Comparison of ENCODE assay signal across 10 cellular contexts in genomic region chr1:57422271-57423134, GRCh38. TPM values are rescaled to one million over a fixed set of nuclear protein-coding genes. Genes with fewer than 3 reads are reported as not detected.
DNase-seq lines count a peak whose midpoint lies in the region; ATAC-seq and TF ChIP-seq lines count a peak whose summit lies in the region.
"Had no signal": no experiment of that assay in that cellular context is flagged by ENCODE, and none has a peak within 500 bp of the region (broad histone marks: within the 10 kb centered on the region; RNA-seq: fewer than 3 reads in every experiment).

No MANE protein-coding gene starts in this region.

- 1% methylated on average over 17 of the region's 66 CpGs; no CpG with 5 or more reads in 1 of the 2 experiments for WGBS in IMR-90 (ENCODE audit: extremely low coverage in 2 of 2, insufficient read length in 1 of 2), 2 experiments
- no CpG with 5 or more reads among the region's 66 CpGs for WGBS in mesendoderm (ENCODE audit: extremely low coverage, insufficient coverage, low lambda C conversion rate)
- 1 to 2% methylated on average over 23 to 44 of the region's 66 CpGs for WGBS in thyroid gland, 2 donors

- H2BK120ac ChIP-seq in IMR-90 (ENCODE audit: low read depth, low read length) (no peak overlapping the region), mesendoderm (ENCODE audit: low read depth, low read length) (peak overlapping the region; percentile 67)

- H2AK9ac ChIP-seq in IMR-90 (replicated peaks; ENCODE audit: low read depth, low read length, poor library complexity): peak overlapping the region; percentile 33

- H3K36me3 ChIP-seq in IMR-90 (ENCODE audit: control insufficient read depth, insufficient read depth, low read length) (no peaks in the 10 kb centered on the region), mesendoderm (ENCODE audit: control insufficient read depth, insufficient read depth, low read length) (no peaks in the 10 kb centered on the region), thyroid gland (no peaks in the 10 kb centered on the region)

- H3K4me2 ChIP-seq in IMR-90 (ENCODE audit: low read depth, low read length) (peak overlapping the region; percentile 72), mesendoderm (ENCODE audit: low read length) (peak overlapping the region; percentile 68)

- TF ChIP-seq CTCF in AG04449 (IDR thresholded peaks at IDR 0.05; ENCODE audit: insufficient read depth, low read length, missing control alignments) (no peak), IMR-90 (conservative IDR thresholded peaks at IDR 0.05; ENCODE audit: low read depth, low read length) (peak; percentile 21; the same call in 1 of the 2 replicates), coronary artery (IDR thresholded peaks at IDR 0.05) (no peak), thyroid gland (IDR thresholded peaks at IDR 0.05) (no peak)

- in situ Hi-C loops in IMR-90 (cut with MboI; ENCODE audit: low sequenced_read_pairs): no loop called here

- no peak overlapping the region; the same call in 1 of the 2 replicates for H3K14ac ChIP-seq in IMR-90 (replicated peaks; ENCODE audit: low read depth, low read length)

- H3K4ac ChIP-seq in IMR-90 (ENCODE audit: low read depth, low read length): no peak overlapping the region
- peak overlapping the region; percentile 95 for H3K4ac ChIP-seq in mesendoderm (ENCODE audit: low read depth, low read length)

- H3K4me3 ChIP-seq in AG04449 (ENCODE audit: low read depth, low read length): peak overlapping the region; percentile 39
- peak overlapping the region; percentile 54 for H3K4me3 ChIP-seq in IMR-90 (ENCODE audit: insufficient read depth, low read depth, low read length)
- peak overlapping the region; percentile 67 for H3K4me3 ChIP-seq in coronary artery
- peak overlapping the region; percentile 83 for H3K4me3 ChIP-seq in mesendoderm (ENCODE audit: low read length)
- no peak overlapping the region for H3K4me3 ChIP-seq in thyroid gland (replicated peaks in 1 of 3)

- H3K9me1 ChIP-seq in IMR-90 (ENCODE audit: insufficient read depth, low read length): no peaks in the 10 kb centered on the region

- TF ChIP-seq POLR2A in IMR-90 (IDR thresholded peaks at IDR 0.05; ENCODE audit: low read depth, low read length) (no peak), thyroid gland (IDR thresholded peaks at IDR 0.05) (no peak)

- H3K79me2 ChIP-seq in mesendoderm (ENCODE audit: control insufficient read depth, insufficient read depth, low read length): peaks cover 27% of the 10 kb centered on the region

- no peak overlapping the region; a peak in 1 of 4 replicates for H4K8ac ChIP-seq in IMR-90 (ENCODE audit: low read depth in 2 of 2, low read length in 2 of 2)
- H4K8ac ChIP-seq in mesendoderm (ENCODE audit: low read depth, low read length): peak overlapping the region; percentile 3

- H4K5ac ChIP-seq in IMR-90 (ENCODE audit: low read depth, low read length) (no peak overlapping the region), mesendoderm (ENCODE audit: low read length) (no peak overlapping the region)

- H3K56ac ChIP-seq in IMR-90 (ENCODE audit: extremely low read depth, insufficient read depth, low read length) (no peak overlapping the region), mesendoderm (ENCODE audit: low read length) (peak overlapping the region; percentile 98)

- H3K9ac ChIP-seq in IMR-90 (ENCODE audit: low read depth, low read length): peak overlapping the region; percentile 30
- H3K9ac ChIP-seq in mesendoderm (ENCODE audit: low read length): peak overlapping the region; percentile 96

- H3K9me3 ChIP-seq in IMR-90 (ENCODE audit: control insufficient read depth, insufficient read depth, low read length) (no peaks in the 10 kb centered on the region), thyroid gland (no peaks in the 10 kb centered on the region)

- no peak for DNase-seq in AG04449 (ENCODE audit: low read depth, low spot score)
- DNase-seq in IMR-90: peak; percentile 34
- DNase-seq in coronary artery (ENCODE audit: low spot score): no peak
- peak; percentile 86 for DNase-seq in mesendoderm
- no peak for DNase-seq in stimulated activated naive CD8-positive, alpha-beta T cell treated with anti-CD3 and anti-CD28 coated beads, Interleukin-15, Interleukin-2, amounts not matched to agents 100 U/mL and 50 U/mL, for 24 hours
- DNase-seq in stimulated activated CD8-positive, alpha-beta memory T cell treated with anti-CD3 and anti-CD28 coated beads, Interleukin-4, amount 100 ng/mL, for 48 hours: no peak
- DNase-seq in thyroid gland: no peak

- POLR2A ChIA-PET in AG04449 (lab: Yijun Ruan, JAX) (no interaction called here), IMR-90 (lab: Charles Lee; ENCODE audit: unreplicated experiment) (interaction anchor here (0.7 kb wide), 1 partner anchor 186 kb away, joined by 3 read pairs; no protein-coding TSS in a partner anchor)

- H4K20me1 ChIP-seq in IMR-90 (ENCODE audit: insufficient read depth, low read length): no peaks in the 10 kb centered on the region

- H4K91ac ChIP-seq in IMR-90 (ENCODE audit: insufficient read depth, low read depth, low read length): no peak overlapping the region

- dilution Hi-C loops in IMR-90 (cut with HindIII; ENCODE audit: low sequenced_read_pairs, unreplicated experiment): no loop called here

- H2AFZ ChIP-seq in IMR-90 (replicated peaks; ENCODE audit: low read length, poor library complexity): peak overlapping the region; percentile 88

- no peak overlapping the region for H2AK5ac ChIP-seq in IMR-90 (ENCODE audit: low read depth, low read length)
- H2AK5ac ChIP-seq in mesendoderm (ENCODE audit: low read length): no peak overlapping the region

- H3K4me1 ChIP-seq in IMR-90 (ENCODE audit: control insufficient read depth, insufficient read depth, low read length) (no peaks in the 10 kb centered on the region), mesendoderm (ENCODE audit: control insufficient read depth, low read depth, low read length) (peaks cover 16% of the 10 kb centered on the region), thyroid gland (peaks cover 10 to 18% of the 10 kb centered on the region in 2 donors)

- TF ChIP-seq RAD21 in IMR-90 (IDR thresholded peaks at IDR 0.05; ENCODE audit: low read length): peak; percentile 13; the same call in 1 of the 2 replicates

- intact Hi-C loops in IMR-90 (cut with micrococcal nuclease) (loop anchor here (1.0 to 10.0 kb wide), 5 partner anchors 210 to 1122 kb away; partner anchors contain the start of gene OMA1), thyroid gland (cut with DNase I) (no loop called here)

- H2BK5ac ChIP-seq in IMR-90 (ENCODE audit: low read depth, low read length, poor library complexity, severe bottlenecking) (no peak overlapping the region), mesendoderm (ENCODE audit: low read length) (peak overlapping the region; percentile 95)

- ATAC-seq in IMR-90 (ENCODE audit: low read depth) (peak; percentile 43), GM19035 (IDR thresholded peaks at IDR 0.05; ENCODE audit: unreplicated experiment) (no peak)
- no peak for ATAC-seq in stimulated activated naive CD8-positive, alpha-beta T cell treated with anti-CD3 and anti-CD28 coated beads, Interleukin-15, Interleukin-2, amounts not matched to agents 100 U/mL and 50 U/mL, for 24 hours

- 0 out of 2 replicates have a peak overlapping the region, but pooled peaks have one; percentile 26 for H3K23ac ChIP-seq in IMR-90 (ENCODE audit: low read depth, low read length)
- peak overlapping the region; percentile 74 for H3K23ac ChIP-seq in mesendoderm (ENCODE audit: low read length)

- BruUV-seq in IMR-90 (replicated peaks; lab: Mats Ljungman, UMichigan): no TSS peak

- H3K27ac ChIP-seq in IMR-90 (ENCODE audit: insufficient read depth, low read length) (peak overlapping the region; percentile 23; the same call in 1 of the 2 replicates), coronary artery (no peak overlapping the region), mesendoderm (ENCODE audit: low read depth, low read length) (peak overlapping the region; percentile 95), thyroid gland (no peak overlapping the region)

- no peaks in the 10 kb centered on the region for H3K79me1 ChIP-seq in IMR-90 (ENCODE audit: low read depth in 1 of 2, low read length in 2 of 2)
- peaks cover 3% of the 10 kb centered on the region for H3K79me1 ChIP-seq in mesendoderm (ENCODE audit: low read length)

- H2BK20ac ChIP-seq in IMR-90 (ENCODE audit: low read depth, low read length): no peak overlapping the region; the same call in 1 of the 2 replicates

- H3K27me3 ChIP-seq in IMR-90 (ENCODE audit: control insufficient read depth, insufficient read depth, low read length) (peaks cover 2% of the 10 kb centered on the region; the same call in 1 of the 2 replicates), mesendoderm (ENCODE audit: insufficient read depth, low read length, poor library complexity) (no peaks in the 10 kb centered on the region), thyroid gland (peaks cover 16% of the 10 kb centered on the region)

- no peak overlapping the region; the same call in 1 of the 2 replicates for H3K18ac ChIP-seq in IMR-90 (ENCODE audit: low read depth, low read length)
- H3K18ac ChIP-seq in mesendoderm (ENCODE audit: low read length): peak overlapping the region; percentile 95

- CTCF ChIA-PET in AG04449 (lab: Yijun Ruan, JAX) (interaction anchor here (1.4 to 2.2 kb wide), 2 partner anchors 13 to 591 kb away, joined by 3 to 9 read pairs; no protein-coding TSS in a partner anchor), IMR-90 (lab: Yijun Ruan, JAX) (interaction anchor here (0.6 to 1.0 kb wide), 6 partner anchors 9 to 735 kb away, joined by 3 to 11 read pairs (median 3); no protein-coding TSS in a partner anchor)

- no peak overlapping the region for H2BK15ac ChIP-seq in IMR-90 (ENCODE audit: low read depth, low read length)
- peak overlapping the region; percentile 20 for H2BK15ac ChIP-seq in mesendoderm (replicated peaks; ENCODE audit: low read depth)

TF ChIP-seq in IMR-90, 13 proteins besides CTCF, POLR2A, EP300 and RAD21:
- no peak for TF ChIP-seq FOS (IDR thresholded peaks at IDR 0.05; ENCODE audit: low read depth, low read length)

RNA-seq across cellular contexts. Expression of gene DAB1, which starts 1.4 kb away (rescaled TPM):
- total RNA-seq in IMR-90 (2012; rRNA removed): 0.18 and 0.56 TPM in 2 replicates
- 0.41 and 0.53 TPM in 2 replicates for polyA plus RNA-seq in IMR-90 (2012; rRNA removed)
- 0.14 and 0.57 TPM in 2 replicates for polyA plus RNA-seq in IMR-90 (2012; cell fraction: cytosol; rRNA removed)
- polyA plus RNA-seq in IMR-90 (2012; cell fraction: nucleus; rRNA removed; ENCODE audit: low replicate concordance): 0.67 and 0.73 TPM in 2 replicates
- polyA plus RNA-seq in mesendoderm (2013, experiment 1 of 2): 41.9 TPM
- 42.2 TPM for polyA plus RNA-seq in mesendoderm (2013, experiment 2 of 2)
- total RNA-seq in thyroid gland: under 1 TPM; under 0.01 to 0.83 (median 0.21) TPM
- total RNA-seq: HT-29, myocyte had no signal

Comparison
In these comparisons a context has a peak if more than half of its experiments do, and no peak if none do; other contexts are left out.
1. DNase-seq: peak in IMR-90 (single experiment) and mesendoderm (single experiment); none in AG04449 (single experiment), coronary artery (single experiment), stimulated activated naive CD8-positive, alpha-beta T cell treated with anti-CD3 and anti-CD28 coated beads, Interleukin-15, Interleukin-2, amounts not matched to agents 100 U/mL and 50 U/mL, for 24 hours (single experiment), stimulated activated CD8-positive, alpha-beta memory T cell treated with anti-CD3 and anti-CD28 coated beads, Interleukin-4, amount 100 ng/mL, for 48 hours (single experiment) and thyroid gland (0 of 2).
2. H3K4me3 ChIP-seq: peak in AG04449 (single experiment), IMR-90 (single experiment), coronary artery (single experiment) and mesendoderm (single experiment); none in thyroid gland (0 of 3).
3. H3K27ac ChIP-seq: peak in IMR-90 (single experiment) and mesendoderm (single experiment); none in coronary artery (0 of 2) and thyroid gland (0 of 3).